In genomic region chrX:68648960-68649359, GRCh38 we compare ENCODE assay signal across 14 cellular contexts. TPM values are rescaled to one million over a fixed set of nuclear protein-coding genes. Genes with fewer than 3 reads are reported as not detected.
DNase-seq lines count a peak whose midpoint lies in the region; ATAC-seq and TF ChIP-seq lines count a peak whose summit lies in the region.
"Had no signal": no experiment of that assay in that cellular context is flagged by ENCODE, and none has a peak within 500 bp of the region (broad histone marks: within the 10 kb centered on the region; RNA-seq: fewer than 3 reads in every experiment).

No MANE protein-coding gene starts in this region.

- no peak overlapping the region for H3K9ac ChIP-seq in IMR-90 (ENCODE audit: low read depth, low read length)

- DNase-seq in Caco-2 (no peak), IMR-90 (peak; percentile 26), endothelial cell (ENCODE audit: low spot score) (no peak), mesothelial cell of epicardium (ENCODE audit: low spot score in 2 of 2, unreplicated experiment in 2 of 2) (no peak), NCI-H1930 (lab: John Stamatoyannopoulos, UW) (no peak), inferior parietal cortex (ENCODE audit: extremely low spot score) (no peak)
- no peak for DNase-seq in effector CD8-positive, alpha-beta T cell (lab: John Stamatoyannopoulos, UW)
- DNase-seq: amygdala, COR-L47, NCI-H526, SW 1271 had no signal

- POLR2A ChIA-PET in Caco-2 (lab: Charles Lee) (no interaction called here), IMR-90 (lab: Charles Lee; ENCODE audit: unreplicated experiment) (no interaction called here)

- no peak overlapping the region for H3K56ac ChIP-seq in IMR-90 (ENCODE audit: extremely low read depth, insufficient read depth, low read length)

- H3K27ac ChIP-seq in IMR-90 (ENCODE audit: insufficient read depth, low read length) = no peak overlapping the region
- H3K27ac ChIP-seq: epithelial cell of prostate had no signal

- H3K79me1 ChIP-seq in IMR-90 (ENCODE audit: low read depth in 1 of 2, low read length in 2 of 2) = peaks cover 0 to 5% of the 10 kb centered on the region in 2 experiments; a peak in 2 of 4 replicates

- no TSS peak for BruUV-seq in Caco-2 (replicated peaks; lab: Mats Ljungman, UMichigan)
- BruUV-seq in IMR-90 (replicated peaks; lab: Mats Ljungman, UMichigan) = no TSS peak

- H3K27me3 Mint-ChIP-seq in Caco-2 (ENCODE audit: insufficient read depth, unreplicated experiment) (peaks cover 5% of the 10 kb centered on the region), endothelial cell (ENCODE audit: unreplicated experiment) (peaks cover 5% of the 10 kb centered on the region), mesothelial cell of epicardium (ENCODE audit: low read depth) (no peaks in the 10 kb centered on the region)

- intact Hi-C loops in Caco-2 (cut with micrococcal nuclease; ENCODE audit: unreplicated experiment) (loop anchor here (10.0 kb wide), 1 partner anchor 56 kb away; no protein-coding TSS in a partner anchor), IMR-90 (cut with micrococcal nuclease) (no loop called here)

- H3K4me1 Mint-ChIP-seq in Caco-2 (ENCODE audit: low read depth, unreplicated experiment) (no peaks in the 10 kb centered on the region), endothelial cell (ENCODE audit: unreplicated experiment) (peaks cover 11% of the 10 kb centered on the region), mesothelial cell of epicardium (peaks cover 7% of the 10 kb centered on the region)

- H3K4me3 ChIP-seq in Caco-2 (ENCODE audit: low read depth, low read length) (no peak overlapping the region), IMR-90 (ENCODE audit: insufficient read depth, low read depth, low read length) (no peak overlapping the region)

- no peak overlapping the region for H2BK5ac ChIP-seq in IMR-90 (ENCODE audit: low read depth, low read length, poor library complexity, severe bottlenecking)

- H3K9me3 Mint-ChIP-seq in Caco-2 (ENCODE audit: unreplicated experiment) (peaks cover 10% of the 10 kb centered on the region), endothelial cell (ENCODE audit: unreplicated experiment) (no peaks in the 10 kb centered on the region), mesothelial cell of epicardium (peaks cover 13% of the 10 kb centered on the region)

- H2AK5ac ChIP-seq in IMR-90 (ENCODE audit: low read depth, low read length) = no peak overlapping the region

- H3K36me3 Mint-ChIP-seq in Caco-2 (ENCODE audit: insufficient read depth, unreplicated experiment) (no peaks in the 10 kb centered on the region), endothelial cell (ENCODE audit: low read depth, unreplicated experiment) (no peaks in the 10 kb centered on the region), mesothelial cell of epicardium (no peaks in the 10 kb centered on the region)
- H3K36me3 Mint-ChIP-seq: natural killer cell treated with Interleukin-12 subunit alpha and Interleukin-12 subunit beta and Interleukin-15 and Interleukin-18, amount 100 ng/mL, for 72 hours had no signal

- H3K27ac Mint-ChIP-seq in Caco-2 (ENCODE audit: unreplicated experiment) = peak overlapping the region; percentile 17
- peak overlapping the region; percentile 53 for H3K27ac Mint-ChIP-seq in endothelial cell (ENCODE audit: unreplicated experiment)
- peak overlapping the region; percentile 74 for H3K27ac Mint-ChIP-seq in mesothelial cell of epicardium
- H3K27ac Mint-ChIP-seq: natural killer cell treated with Interleukin-12 subunit alpha and Interleukin-12 subunit beta and Interleukin-15 and Interleukin-18, amount 100 ng/mL, for 72 hours had no signal

- no peak for ATAC-seq in IMR-90 (ENCODE audit: low read depth)
- no peak for ATAC-seq in GM19324 (IDR thresholded peaks at IDR 0.05; ENCODE audit: low FRiP score, unreplicated experiment)
- ATAC-seq: natural killer cell treated with Interleukin-12 subunit alpha and Interleukin-12 subunit beta and Interleukin-15 and Interleukin-18, amount 100 ng/mL, for 72 hours had no signal

- H4K8ac ChIP-seq in IMR-90 (ENCODE audit: low read depth in 2 of 2, low read length in 2 of 2) = no peak overlapping the region

- H3K4me2 ChIP-seq in IMR-90 (ENCODE audit: low read depth, low read length) = no peak overlapping the region

- CTCF ChIA-PET in Caco-2 (lab: Charles Lee) = no interaction called here
- CTCF ChIA-PET in IMR-90 (lab: Yijun Ruan, JAX) = interaction anchor here (0.7 kb wide), 1 partner anchor 900 kb away, joined by 3 read pairs; no protein-coding TSS in a partner anchor

- H3K9me3 ChIP-seq in Caco-2 (no peaks in the 10 kb centered on the region), IMR-90 (ENCODE audit: control insufficient read depth, insufficient read depth, low read length) (no peaks in the 10 kb centered on the region)

- H4K91ac ChIP-seq in IMR-90 (ENCODE audit: insufficient read depth, low read depth, low read length) = no peak overlapping the region

- TF ChIP-seq CTCF in Caco-2 (IDR thresholded peaks at IDR 0.05; ENCODE audit: insufficient read depth in 1 of 2, low read depth in 1 of 2, low read length in 1 of 2, severe bottlenecking in 1 of 2, unreplicated experiment in 1 of 2) = no peak
- TF ChIP-seq CTCF in IMR-90 (conservative IDR thresholded peaks at IDR 0.05; ENCODE audit: low read depth, low read length) = no peak
- TF ChIP-seq CTCF in endothelial cell (IDR thresholded peaks at IDR 0.05; ENCODE audit: unreplicated experiment) = no peak
- no peak for TF ChIP-seq CTCF in mesothelial cell of epicardium (IDR thresholded peaks at IDR 0.05; ENCODE audit: unreplicated experiment)

- H4K5ac ChIP-seq in IMR-90 (ENCODE audit: low read depth, low read length) = no peak overlapping the region

- no peak overlapping the region for H2AK9ac ChIP-seq in IMR-90 (replicated peaks; ENCODE audit: low read depth, low read length, poor library complexity)

- H3K4me3 Mint-ChIP-seq in Caco-2 (ENCODE audit: unreplicated experiment) (no peak overlapping the region), endothelial cell (ENCODE audit: unreplicated experiment) (peak overlapping the region; percentile 62), mesothelial cell of epicardium (peak overlapping the region; percentile 36)
- H3K4me3 Mint-ChIP-seq: natural killer cell treated with Interleukin-12 subunit alpha and Interleukin-12 subunit beta and Interleukin-15 and Interleukin-18, amount 100 ng/mL, for 72 hours had no signal

- no peaks in the 10 kb centered on the region for H3K27me3 ChIP-seq in Caco-2 (replicated peaks; ENCODE audit: control insufficient read depth, insufficient read depth, low read length)
- peaks cover 2% of the 10 kb centered on the region; the same call in 1 of the 2 replicates for H3K27me3 ChIP-seq in IMR-90 (ENCODE audit: control insufficient read depth, insufficient read depth, low read length)

- 36% methylated on average over 2 of the region's 5 CpGs; no CpG with 5 or more reads in 1 of the 2 experiments for WGBS in IMR-90 (ENCODE audit: extremely low coverage in 2 of 2, insufficient read length in 1 of 2), 2 experiments

- H2BK15ac ChIP-seq in IMR-90 (ENCODE audit: low read depth, low read length) = no peak overlapping the region

- no peak for TF ChIP-seq RAD21 in IMR-90 (IDR thresholded peaks at IDR 0.05; ENCODE audit: low read length)

- no peak overlapping the region for H3K18ac ChIP-seq in IMR-90 (ENCODE audit: low read depth, low read length)

- H4K20me1 ChIP-seq in IMR-90 (ENCODE audit: insufficient read depth, low read length) = peaks cover 12% of the 10 kb centered on the region; the same call in 1 of the 2 replicates

- no peak overlapping the region for H2BK120ac ChIP-seq in IMR-90 (ENCODE audit: low read depth, low read length)

- no peak overlapping the region for H3K4ac ChIP-seq in IMR-90 (ENCODE audit: low read depth, low read length)

- in situ Hi-C loops in IMR-90 (cut with MboI; ENCODE audit: low sequenced_read_pairs) = no loop called here

- no peak overlapping the region for H2BK20ac ChIP-seq in IMR-90 (ENCODE audit: low read depth, low read length)

- no peak for TF ChIP-seq POLR2A in IMR-90 (IDR thresholded peaks at IDR 0.05; ENCODE audit: low read depth, low read length)

- H3K9me1 ChIP-seq in IMR-90 (ENCODE audit: insufficient read depth, low read length) = peaks cover 9% of the 10 kb centered on the region

- dilution Hi-C loops in IMR-90 (cut with HindIII; ENCODE audit: low sequenced_read_pairs, unreplicated experiment) = no loop called here

- H3K14ac ChIP-seq in IMR-90 (replicated peaks; ENCODE audit: low read depth, low read length) = no peak overlapping the region

- no peaks in the 10 kb centered on the region for H3K4me1 ChIP-seq in Caco-2
- H3K4me1 ChIP-seq in IMR-90 (ENCODE audit: control insufficient read depth, insufficient read depth, low read length) = no peaks in the 10 kb centered on the region; the same call in 1 of the 2 replicates

- no peaks in the 10 kb centered on the region for H3K36me3 ChIP-seq in Caco-2 (ENCODE audit: control insufficient read depth, insufficient read depth, low read length)
- no peaks in the 10 kb centered on the region for H3K36me3 ChIP-seq in IMR-90 (ENCODE audit: control insufficient read depth, insufficient read depth, low read length)

- H3K23ac ChIP-seq in IMR-90 (ENCODE audit: low read depth, low read length) = no peak overlapping the region

- no peak overlapping the region for H2AFZ ChIP-seq in IMR-90 (replicated peaks; ENCODE audit: low read length, poor library complexity)

TF ChIP-seq in IMR-90, 13 proteins besides CTCF, POLR2A, EP300 and RAD21:
- TF ChIP-seq BHLHE40 (IDR thresholded peaks at IDR 0.05; ENCODE audit: low read depth, low read length) = no peak
- TF ChIP-seq MXI1 (IDR thresholded peaks at IDR 0.05; ENCODE audit: borderline replicate concordance, low read depth, low read length) = no peak
- TF ChIP-seq USF2 (IDR thresholded peaks at IDR 0.05; ENCODE audit: low read depth, low read length) = no peak
- TF ChIP-seq RCOR1 (IDR thresholded peaks at IDR 0.05; ENCODE audit: insufficient replicate concordance, low read length) = no peak
- TF ChIP-seq RFX5 (IDR thresholded peaks at IDR 0.05; ENCODE audit: low read depth, low read length) = no peak
- TF ChIP-seq FOS (IDR thresholded peaks at IDR 0.05; ENCODE audit: low read depth, low read length) = no peak

RNA-seq across cellular contexts. Expression of gene STARD8, which starts 1.5 kb away (rescaled TPM):
- total RNA-seq in Caco-2 (2022) (not detected in 2 replicates), IMR-90 (2012; rRNA removed) (1.6 and 1.7 TPM in 2 replicates), endothelial cell (ENCODE audit: unreplicated experiment) (82.7 TPM), mesothelial cell of epicardium (6.3 to 7.1 TPM (median 6.4 TPM) in 3 replicates)
- polyA plus RNA-seq in IMR-90 (2012; rRNA removed) = 2.3 and 2.5 TPM in 2 replicates
- polyA plus RNA-seq in IMR-90 (2012; cell fraction: cytosol; rRNA removed) = 1.1 and 1.6 TPM in 2 replicates
- 3.8 and 5.7 TPM in 2 replicates for polyA plus RNA-seq in IMR-90 (2012; cell fraction: nucleus; rRNA removed; ENCODE audit: low replicate concordance)

Comparison
In these comparisons a context has a peak if more than half of its experiments do, and no peak if none do; other contexts are left out.
1. H3K27ac Mint-ChIP-seq: peak in every context shown above with its lines; median percentile 74 in mesothelial cell of epicardium; 53 in endothelial cell; 17 in Caco-2.
2. RNA of gene STARD8, which starts 1.5 kb away (total RNA-seq): 82.7 TPM in endothelial cell (single experiment); 6.3 to 7.1 TPM in mesothelial cell of epicardium, 1.6 to 1.7 TPM in IMR-90 and not detected in Caco-2; every median in the first group is over 10 times any median in the second.